Comparison of ENCODE assay signal across 1 cellular context in the genomic region with DNA sequence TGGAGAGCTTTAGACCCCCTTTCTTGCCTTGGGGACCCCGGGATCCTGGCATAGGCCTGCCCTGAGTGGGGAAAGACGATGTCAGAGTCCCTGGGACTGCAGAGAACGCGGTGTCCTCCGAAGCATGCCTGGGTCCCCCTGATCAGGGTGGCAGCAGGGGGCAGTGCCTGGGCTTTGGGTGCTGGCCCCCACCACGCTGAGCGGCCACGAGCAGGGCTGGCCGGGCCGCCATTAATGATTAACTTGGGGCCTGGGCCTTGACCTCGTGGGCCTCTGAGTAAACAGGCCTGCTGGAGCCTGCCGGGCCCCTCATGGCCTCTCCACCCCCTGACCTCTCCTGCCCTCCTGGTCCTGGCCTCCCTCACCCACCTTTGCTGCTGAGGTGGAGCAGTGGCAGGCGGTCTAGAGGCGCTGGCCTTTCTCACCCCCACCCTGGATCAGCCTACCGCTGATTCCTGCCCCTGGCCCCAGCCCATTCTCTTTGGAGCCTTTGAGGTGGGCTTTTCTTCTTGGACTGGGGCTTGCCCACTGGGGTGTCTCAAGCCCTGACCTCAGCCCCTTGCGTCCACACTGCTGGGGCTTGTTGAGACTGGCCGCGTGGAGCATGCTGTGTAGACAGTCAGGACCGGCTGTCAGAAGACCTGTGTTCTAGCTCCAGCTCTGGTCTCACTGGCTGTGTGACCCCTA.
TF ChIP-seq lines count a peak whose summit lies in the region.

No MANE protein-coding gene starts in this region.

TF ChIP-seq in HepG2, 621 proteins besides CTCF, POLR2A, EP300 and RAD21 (continued from another document and continues in another):
- peak; percentile 57; the same call in 1 of the 2 replicates for TF ChIP-seq ZNF441 (CRISPR knock-in tag; IDR thresholded peaks at IDR 0.05; ENCODE audit: borderline replicate concordance)
- no peak; the same call in 1 of the 2 replicates for TF ChIP-seq NFIC (IDR thresholded peaks at IDR 0.05; ENCODE audit: low read length)
- TF ChIP-seq, protein P1, sequence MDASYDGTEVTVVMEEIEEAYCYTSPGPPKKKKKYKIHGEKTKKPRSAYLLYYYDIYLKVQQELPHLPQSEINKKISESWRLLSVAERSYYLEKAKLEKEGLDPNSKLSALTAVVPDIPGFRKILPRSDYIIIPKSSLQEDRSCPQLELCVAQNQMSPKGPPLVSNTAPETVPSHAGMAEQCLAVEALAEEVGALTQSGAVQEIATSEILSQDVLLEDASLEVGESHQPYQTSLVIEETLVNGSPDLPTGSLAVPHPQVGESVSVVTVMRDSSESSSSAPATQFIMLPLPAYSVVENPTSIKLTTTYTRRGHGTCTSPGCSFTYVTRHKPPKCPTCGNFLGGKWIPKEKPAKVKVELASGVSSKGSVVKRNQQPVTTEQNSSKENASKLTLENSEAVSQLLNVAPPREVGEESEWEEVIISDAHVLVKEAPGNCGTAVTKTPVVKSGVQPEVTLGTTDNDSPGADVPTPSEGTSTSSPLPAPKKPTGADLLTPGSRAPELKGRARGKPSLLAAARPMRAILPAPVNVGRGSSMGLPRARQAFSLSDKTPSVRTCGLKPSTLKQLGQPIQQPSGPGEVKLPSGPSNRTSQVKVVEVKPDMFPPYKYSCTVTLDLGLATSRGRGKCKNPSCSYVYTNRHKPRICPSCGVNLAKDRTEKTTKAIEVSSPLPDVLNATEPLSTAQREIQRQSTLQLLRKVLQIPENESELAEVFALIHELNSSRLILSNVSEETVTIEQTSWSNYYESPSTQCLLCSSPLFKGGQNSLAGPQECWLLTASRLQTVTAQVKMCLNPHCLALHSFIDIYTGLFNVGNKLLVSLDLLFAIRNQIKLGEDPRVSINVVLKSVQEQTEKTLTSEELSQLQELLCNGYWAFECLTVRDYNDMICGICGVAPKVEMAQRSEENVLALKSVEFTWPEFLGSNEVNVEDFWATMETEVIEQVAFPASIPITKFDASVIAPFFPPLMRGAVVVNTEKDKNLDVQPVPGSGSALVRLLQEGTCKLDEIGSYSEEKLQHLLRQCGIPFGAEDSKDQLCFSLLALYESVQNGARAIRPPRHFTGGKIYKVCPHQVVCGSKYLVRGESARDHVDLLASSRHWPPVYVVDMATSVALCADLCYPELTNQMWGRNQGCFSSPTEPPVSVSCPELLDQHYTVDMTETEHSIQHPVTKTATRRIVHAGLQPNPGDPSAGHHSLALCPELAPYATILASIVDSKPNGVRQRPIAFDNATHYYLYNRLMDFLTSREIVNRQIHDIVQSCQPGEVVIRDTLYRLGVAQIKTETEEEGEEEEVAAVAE (CRISPR knock-in tag; IDR thresholded peaks at IDR 0.05; ENCODE audit: borderline replicate concordance), result peak; percentile 69; the same call in 1 of the 2 replicates
- peak; percentile 85 for TF ChIP-seq FOXK1 (CRISPR knock-in tag; IDR thresholded peaks at IDR 0.05; ENCODE audit: borderline replicate concordance, low read depth)
- no peak for TF ChIP-seq ZNF17 (CRISPR knock-in tag; IDR thresholded peaks at IDR 0.05)
- TF ChIP-seq DNMT1 (CRISPR knock-in tag; IDR thresholded peaks at IDR 0.05), result no peak
- peak; percentile 81 for TF ChIP-seq THAP11 (CRISPR knock-in tag; IDR thresholded peaks at IDR 0.05)
- TF ChIP-seq ISX (CRISPR knock-in tag; conservative IDR thresholded peaks at IDR 0.05), result no peak
- TF ChIP-seq, protein P2, sequence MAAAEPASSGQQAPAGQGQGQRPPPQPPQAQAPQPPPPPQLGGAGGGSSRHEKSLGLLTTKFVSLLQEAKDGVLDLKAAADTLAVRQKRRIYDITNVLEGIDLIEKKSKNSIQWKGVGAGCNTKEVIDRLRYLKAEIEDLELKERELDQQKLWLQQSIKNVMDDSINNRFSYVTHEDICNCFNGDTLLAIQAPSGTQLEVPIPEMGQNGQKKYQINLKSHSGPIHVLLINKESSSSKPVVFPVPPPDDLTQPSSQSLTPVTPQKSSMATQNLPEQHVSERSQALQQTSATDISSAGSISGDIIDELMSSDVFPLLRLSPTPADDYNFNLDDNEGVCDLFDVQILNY (CRISPR knock-in tag; conservative IDR thresholded peaks at IDR 0.05), result peak; percentile 16; the same call in 1 of the 2 replicates
- peak; percentile 85 for TF ChIP-seq TOE1 (CRISPR knock-in tag; IDR thresholded peaks at IDR 0.05)
- TF ChIP-seq ZSCAN30 (CRISPR knock-in tag; IDR thresholded peaks at IDR 0.05), result no peak
- TF ChIP-seq SALL2 (CRISPR knock-in tag; IDR thresholded peaks at IDR 0.05), result peak; percentile 68; the same call in 1 of the 2 replicates
- no peak for TF ChIP-seq CBX2 (IDR thresholded peaks at IDR 0.05; ENCODE audit: low read depth, low read length)
- TF ChIP-seq CBX2 (CRISPR knock-in tag; IDR thresholded peaks at IDR 0.05; ENCODE audit: low read depth), result 0 out of 2 replicates have a peak, but pooled peaks have one; percentile 11
- TF ChIP-seq, protein P3, sequence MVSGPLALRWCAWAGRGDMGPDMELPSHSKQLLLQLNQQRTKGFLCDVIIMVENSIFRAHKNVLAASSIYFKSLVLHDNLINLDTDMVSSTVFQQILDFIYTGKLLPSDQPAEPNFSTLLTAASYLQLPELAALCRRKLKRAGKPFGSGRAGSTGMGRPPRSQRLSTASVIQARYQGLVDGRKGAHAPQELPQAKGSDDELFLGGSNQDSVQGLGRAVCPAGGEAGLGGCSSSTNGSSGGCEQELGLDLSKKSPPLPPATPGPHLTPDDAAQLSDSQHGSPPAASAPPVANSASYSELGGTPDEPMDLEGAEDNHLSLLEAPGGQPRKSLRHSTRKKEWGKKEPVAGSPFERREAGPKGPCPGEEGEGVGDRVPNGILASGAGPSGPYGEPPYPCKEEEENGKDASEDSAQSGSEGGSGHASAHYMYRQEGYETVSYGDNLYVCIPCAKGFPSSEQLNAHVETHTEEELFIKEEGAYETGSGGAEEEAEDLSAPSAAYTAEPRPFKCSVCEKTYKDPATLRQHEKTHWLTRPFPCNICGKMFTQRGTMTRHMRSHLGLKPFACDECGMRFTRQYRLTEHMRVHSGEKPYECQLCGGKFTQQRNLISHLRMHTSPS (CRISPR knock-in tag; IDR thresholded peaks at IDR 0.05; ENCODE audit: low read depth), result peak; percentile 98
- no peak; the same call in 1 of the 2 replicates for TF ChIP-seq HBP1 (CRISPR knock-in tag; IDR thresholded peaks at IDR 0.05; ENCODE audit: low read depth)
- no peak for TF ChIP-seq ZNF124 (CRISPR knock-in tag; IDR thresholded peaks at IDR 0.05)
- TF ChIP-seq, protein P4, sequence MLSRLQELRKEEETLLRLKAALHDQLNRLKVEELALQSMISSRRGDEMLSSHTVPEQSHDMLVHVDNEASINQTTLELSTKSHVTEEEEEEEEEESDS (CRISPR knock-in tag; IDR thresholded peaks at IDR 0.05; ENCODE audit: borderline replicate concordance), result no peak
- no peak for TF ChIP-seq ATF1 (CRISPR knock-in tag; IDR thresholded peaks at IDR 0.05)
- TF ChIP-seq ZFP36L2 (CRISPR knock-in tag; IDR thresholded peaks at IDR 0.05), result no peak
- peak; percentile 99 for TF ChIP-seq BRD4 (CRISPR knock-in tag; IDR thresholded peaks at IDR 0.05)
- TF ChIP-seq, protein P5, sequence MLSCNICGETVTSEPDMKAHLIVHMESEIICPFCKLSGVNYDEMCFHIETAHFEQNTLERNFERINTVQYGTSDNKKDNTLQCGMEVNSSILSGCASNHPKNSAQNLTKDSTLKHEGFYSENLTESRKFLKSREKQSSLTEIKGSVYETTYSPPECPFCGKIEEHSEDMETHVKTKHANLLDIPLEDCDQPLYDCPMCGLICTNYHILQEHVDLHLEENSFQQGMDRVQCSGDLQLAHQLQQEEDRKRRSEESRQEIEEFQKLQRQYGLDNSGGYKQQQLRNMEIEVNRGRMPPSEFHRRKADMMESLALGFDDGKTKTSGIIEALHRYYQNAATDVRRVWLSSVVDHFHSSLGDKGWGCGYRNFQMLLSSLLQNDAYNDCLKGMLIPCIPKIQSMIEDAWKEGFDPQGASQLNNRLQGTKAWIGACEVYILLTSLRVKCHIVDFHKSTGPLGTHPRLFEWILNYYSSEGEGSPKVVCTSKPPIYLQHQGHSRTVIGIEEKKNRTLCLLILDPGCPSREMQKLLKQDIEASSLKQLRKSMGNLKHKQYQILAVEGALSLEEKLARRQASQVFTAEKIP (CRISPR knock-in tag; IDR thresholded peaks at IDR 0.05; ENCODE audit: borderline replicate concordance), result no peak
- peak; percentile 90; the same call in 1 of the 2 replicates for TF ChIP-seq ZXDC (CRISPR knock-in tag; IDR thresholded peaks at IDR 0.05)
- peak; percentile 98 for TF ChIP-seq PHF21A (CRISPR knock-in tag; IDR thresholded peaks at IDR 0.05)
- peak; percentile 96 for TF ChIP-seq MYC (CRISPR knock-in tag; IDR thresholded peaks at IDR 0.05; ENCODE audit: borderline replicate concordance)
- no peak for TF ChIP-seq ZNF607 (CRISPR knock-in tag; IDR thresholded peaks at IDR 0.05; ENCODE audit: borderline replicate concordance)
- TF ChIP-seq ELF4 (CRISPR knock-in tag; IDR thresholded peaks at IDR 0.05; ENCODE audit: borderline replicate concordance), result peak; percentile 57; the same call in 1 of the 2 replicates
- TF ChIP-seq ZNF841 (CRISPR knock-in tag; IDR thresholded peaks at IDR 0.05; ENCODE audit: borderline replicate concordance), result no peak
- TF ChIP-seq, protein P6, sequence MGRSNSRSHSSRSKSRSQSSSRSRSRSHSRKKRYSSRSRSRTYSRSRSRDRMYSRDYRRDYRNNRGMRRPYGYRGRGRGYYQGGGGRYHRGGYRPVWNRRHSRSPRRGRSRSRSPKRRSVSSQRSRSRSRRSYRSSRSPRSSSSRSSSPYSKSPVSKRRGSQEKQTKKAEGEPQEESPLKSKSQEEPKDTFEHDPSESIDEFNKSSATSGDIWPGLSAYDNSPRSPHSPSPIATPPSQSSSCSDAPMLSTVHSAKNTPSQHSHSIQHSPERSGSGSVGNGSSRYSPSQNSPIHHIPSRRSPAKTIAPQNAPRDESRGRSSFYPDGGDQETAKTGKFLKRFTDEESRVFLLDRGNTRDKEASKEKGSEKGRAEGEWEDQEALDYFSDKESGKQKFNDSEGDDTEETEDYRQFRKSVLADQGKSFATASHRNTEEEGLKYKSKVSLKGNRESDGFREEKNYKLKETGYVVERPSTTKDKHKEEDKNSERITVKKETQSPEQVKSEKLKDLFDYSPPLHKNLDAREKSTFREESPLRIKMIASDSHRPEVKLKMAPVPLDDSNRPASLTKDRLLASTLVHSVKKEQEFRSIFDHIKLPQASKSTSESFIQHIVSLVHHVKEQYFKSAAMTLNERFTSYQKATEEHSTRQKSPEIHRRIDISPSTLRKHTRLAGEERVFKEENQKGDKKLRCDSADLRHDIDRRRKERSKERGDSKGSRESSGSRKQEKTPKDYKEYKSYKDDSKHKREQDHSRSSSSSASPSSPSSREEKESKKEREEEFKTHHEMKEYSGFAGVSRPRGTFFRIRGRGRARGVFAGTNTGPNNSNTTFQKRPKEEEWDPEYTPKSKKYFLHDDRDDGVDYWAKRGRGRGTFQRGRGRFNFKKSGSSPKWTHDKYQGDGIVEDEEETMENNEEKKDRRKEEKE (IDR thresholded peaks at IDR 0.05), result no peak
- 0 out of 2 replicates have a peak, but pooled peaks have one; percentile 46 for TF ChIP-seq ZNF317 (CRISPR knock-in tag; IDR thresholded peaks at IDR 0.05)
- TF ChIP-seq SKI (IDR thresholded peaks at IDR 0.05; ENCODE audit: partially characterized antibody), result peak; percentile 96
- TF ChIP-seq, protein P7, sequence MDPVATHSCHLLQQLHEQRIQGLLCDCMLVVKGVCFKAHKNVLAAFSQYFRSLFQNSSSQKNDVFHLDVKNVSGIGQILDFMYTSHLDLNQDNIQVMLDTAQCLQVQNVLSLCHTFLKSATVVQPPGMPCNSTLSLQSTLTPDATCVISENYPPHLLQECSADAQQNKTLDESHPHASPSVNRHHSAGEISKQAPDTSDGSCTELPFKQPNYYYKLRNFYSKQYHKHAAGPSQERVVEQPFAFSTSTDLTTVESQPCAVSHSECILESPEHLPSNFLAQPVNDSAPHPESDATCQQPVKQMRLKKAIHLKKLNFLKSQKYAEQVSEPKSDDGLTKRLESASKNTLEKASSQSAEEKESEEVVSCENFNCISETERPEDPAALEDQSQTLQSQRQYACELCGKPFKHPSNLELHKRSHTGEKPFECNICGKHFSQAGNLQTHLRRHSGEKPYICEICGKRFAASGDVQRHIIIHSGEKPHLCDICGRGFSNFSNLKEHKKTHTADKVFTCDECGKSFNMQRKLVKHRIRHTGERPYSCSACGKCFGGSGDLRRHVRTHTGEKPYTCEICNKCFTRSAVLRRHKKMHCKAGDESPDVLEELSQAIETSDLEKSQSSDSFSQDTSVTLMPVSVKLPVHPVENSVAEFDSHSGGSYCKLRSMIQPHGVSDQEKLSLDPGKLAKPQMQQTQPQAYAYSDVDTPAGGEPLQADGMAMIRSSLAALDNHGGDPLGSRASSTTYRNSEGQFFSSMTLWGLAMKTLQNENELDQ (CRISPR knock-in tag; IDR thresholded peaks at IDR 0.05; ENCODE audit: borderline replicate concordance), result no peak
